20 cellular contexts compared by ENCODE assay signal in the genomic region with DNA sequence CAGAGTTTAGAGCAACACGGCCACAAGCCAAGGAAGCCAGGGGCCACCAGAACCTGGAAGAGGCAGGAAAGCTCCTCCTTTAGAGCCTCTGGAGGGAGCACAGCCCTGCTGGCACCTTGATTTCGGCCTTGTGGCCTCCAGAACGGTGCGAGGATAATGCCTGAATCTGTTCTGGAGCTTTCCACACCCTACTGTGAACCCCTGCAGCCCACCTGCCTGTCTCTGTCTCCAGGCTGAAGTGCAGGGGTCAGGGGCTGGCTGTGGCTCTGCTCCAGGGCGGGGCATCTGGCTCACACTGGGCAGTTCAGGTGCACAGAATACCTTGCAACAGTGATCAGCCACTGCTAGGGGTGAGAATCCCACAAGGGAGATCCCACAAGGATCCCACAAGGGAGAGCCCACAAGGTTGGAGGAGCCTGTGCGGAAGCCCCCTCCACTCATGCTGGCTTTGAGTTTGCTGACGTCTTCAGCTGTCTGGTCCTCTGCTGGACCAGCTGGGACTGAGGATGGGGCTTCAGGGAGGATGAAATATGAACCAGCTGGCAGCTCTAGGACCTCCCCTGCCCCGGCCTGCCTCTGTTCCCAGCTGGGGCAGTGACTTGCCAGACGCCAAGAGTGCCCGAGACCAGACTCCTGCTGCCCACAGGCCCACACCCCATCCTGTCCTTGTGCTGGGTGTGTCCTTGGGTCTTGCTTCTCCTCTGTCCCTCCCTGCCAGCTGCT. TPM values are rescaled to one million over a fixed set of nuclear protein-coding genes. Genes with fewer than 3 reads are reported as not detected.
DNase-seq lines count a peak whose midpoint lies in the region; ATAC-seq and TF ChIP-seq lines count a peak whose summit lies in the region.
"Had no signal": no experiment of that assay in that cellular context is flagged by ENCODE, and none has a peak within 500 bp of the region (broad histone marks: within the 10 kb centered on the region; RNA-seq: fewer than 3 reads in every experiment).

No MANE protein-coding gene starts in this region.

- 82 to 90% methylated on average over 10 of the region's 10 CpGs for WGBS in sigmoid colon, 2 donors
- 90 to 100% methylated on average over 1 to 3 of the region's 10 CpGs for WGBS in gastroesophageal sphincter (ENCODE audit: low coverage in 1 of 2), 2 donors

- no peaks in the 10 kb centered on the region for H3K36me3 ChIP-seq in sigmoid colon
- H3K36me3 ChIP-seq in gastroesophageal sphincter, result no peaks in the 10 kb centered on the region
- H3K36me3 ChIP-seq: BLaER1 had no signal

- H3K27ac ChIP-seq in layer of hippocampus (ENCODE audit: low read depth, low read length) (peak overlapping the region; percentile 67), sigmoid colon (no peak overlapping the region), gastroesophageal sphincter (no peak overlapping the region)
- H3K27ac ChIP-seq: BLaER1, KMS-11 had no signal

- H3K4me3 ChIP-seq in sigmoid colon (no peak overlapping the region), gastroesophageal sphincter (no peak overlapping the region)
- H3K4me3 ChIP-seq: BLaER1 had no signal

- H3K9me3 ChIP-seq in sigmoid colon (no peaks in the 10 kb centered on the region), gastroesophageal sphincter (no peaks in the 10 kb centered on the region)
- H3K9me3 ChIP-seq: BLaER1 had no signal

- ATAC-seq in GM21423 (IDR thresholded peaks at IDR 0.05; ENCODE audit: unreplicated experiment), result no peak
- no peak for ATAC-seq in gastroesophageal sphincter

- intact Hi-C loops in sigmoid colon (cut with DNase I), result no loop called here

- TF ChIP-seq POLR2A in sigmoid colon (IDR thresholded peaks at IDR 0.05) (no peak), gastroesophageal sphincter (IDR thresholded peaks at IDR 0.05) (no peak)

- TF ChIP-seq EP300 in sigmoid colon (IDR thresholded peaks at IDR 0.05) (no peak), gastroesophageal sphincter (IDR thresholded peaks at IDR 0.05) (no peak)

- no peaks in the 10 kb centered on the region for H3K27me3 ChIP-seq in layer of hippocampus (ENCODE audit: control insufficient read depth, insufficient read depth, low read length)
- peaks cover 0 to 19% (median 6%) of the 10 kb centered on the region in 3 donors for H3K27me3 ChIP-seq in sigmoid colon
- peaks cover 61% of the 10 kb centered on the region for H3K27me3 ChIP-seq in gastroesophageal sphincter
- H3K27me3 ChIP-seq: BLaER1 had no signal

- H3K4me1 ChIP-seq in sigmoid colon (no peaks in the 10 kb centered on the region), gastroesophageal sphincter (no peaks in the 10 kb centered on the region)
- H3K4me1 ChIP-seq: BLaER1 had no signal

- TF ChIP-seq CTCF in sigmoid colon (IDR thresholded peaks at IDR 0.05) (no peak), gastroesophageal sphincter (IDR thresholded peaks at IDR 0.05) (no peak)

- peak; percentile 41 for DNase-seq in activated effector memory CD4-positive, alpha-beta T cell treated with anti-CD3 and anti-CD28 coated beads, Interleukin-2, amount 50 U/mL, for 16 hours
- DNase-seq in activated effector memory CD4-positive, alpha-beta T cell treated with Interleukin-2 at 50 U/mL for 16 hours, result no peak
- peak; percentile 45 for DNase-seq in sigmoid colon
- peak; percentile 40 for DNase-seq in ureter (ENCODE audit: low spot score)
- no peak for DNase-seq in NCI-H524 treated with DMSO at 0.1 percent for 48 hours (lab: John Stamatoyannopoulos, UW)
- DNase-seq: 8988T, GF-D8, NCI-H1092, NCI-H2107, NCI-H226, NCI-H526 treated with DMSO at 0.1 percent for 48 hours, OCI-M1, RPMI8226 had no signal

RNA-seq across cellular contexts. Expression of gene OTOS, which starts 56.4 kb away (rescaled TPM):
- total RNA-seq in sigmoid colon, result not detected
- not detected for polyA plus RNA-seq in sigmoid colon
- not detected for total RNA-seq in ureter
- not detected for total RNA-seq in gastroesophageal sphincter
- total RNA-seq: H4, MCF 10A had no signal

Comparison
In these comparisons a context has a peak if more than half of its experiments do, and no peak if none do; other contexts are left out.
1. DNase-seq: peak in activated effector memory CD4-positive, alpha-beta T cell treated with anti-CD3 and anti-CD28 coated beads, Interleukin-2, amount 50 U/mL, for 16 hours (single experiment), sigmoid colon (single experiment) and ureter (single experiment); none in activated effector memory CD4-positive, alpha-beta T cell treated with Interleukin-2 at 50 U/mL for 16 hours (single experiment) and NCI-H524 treated with DMSO at 0.1 percent for 48 hours (single experiment).